In genomic region chr6:113642714-113643442, GRCh38 we compare ENCODE assay signal across 9 cellular contexts.
DNase-seq lines count a peak whose midpoint lies in the region; ATAC-seq and TF ChIP-seq lines count a peak whose summit lies in the region.
"Had no signal": no experiment of that assay in that cellular context is flagged by ENCODE, and none has a peak within 500 bp of the region (broad histone marks: within the 10 kb centered on the region; RNA-seq: fewer than 3 reads in every experiment).

No MANE protein-coding gene starts in this region.

- H3K9me3 ChIP-seq in prostate gland (no peaks in the 10 kb centered on the region), neural progenitor cell (ENCODE audit: low read depth) (no peaks in the 10 kb centered on the region)

- H3K79me2 ChIP-seq in neural progenitor cell (ENCODE audit: low read depth): no peaks in the 10 kb centered on the region

- H3K27me3 ChIP-seq in prostate gland (replicated peaks; ENCODE audit: insufficient read depth) (no peaks in the 10 kb centered on the region), neural progenitor cell (no peaks in the 10 kb centered on the region)

- intact Hi-C loops in prostate gland (cut with DNase I): no loop called here

- H3K4me1 ChIP-seq in prostate gland (replicated peaks) (peaks cover 5% of the 10 kb centered on the region), neural progenitor cell (no peaks in the 10 kb centered on the region)

- no peaks in the 10 kb centered on the region for H3K36me3 Mint-ChIP-seq in neural progenitor cell

- peaks cover 3% of the 10 kb centered on the region for H3K27me3 Mint-ChIP-seq in neural progenitor cell (ENCODE audit: insufficient read depth, low read depth)
- H3K27me3 Mint-ChIP-seq: central memory CD8-positive, alpha-beta T cell had no signal

- peaks cover 22% of the 10 kb centered on the region for H3K4me1 Mint-ChIP-seq in neural progenitor cell
- H3K4me1 Mint-ChIP-seq: central memory CD8-positive, alpha-beta T cell had no signal

- TF ChIP-seq CTCF in GM12865 (IDR thresholded peaks at IDR 0.05; ENCODE audit: insufficient read depth, low read depth, low read length, missing control alignments): no peak
- no peak for TF ChIP-seq CTCF in prostate gland (IDR thresholded peaks at IDR 0.05)
- TF ChIP-seq CTCF in neural progenitor cell (IDR thresholded peaks at IDR 0.05): no peak

- no peaks in the 10 kb centered on the region for H3F3A ChIP-seq in neural progenitor cell (ENCODE audit: low read depth)

- H3K27ac ChIP-seq in prostate gland (peak overlapping the region in 1 of 2 donors; percentile 16), neural progenitor cell (no peak overlapping the region)

- H3K9me3 Mint-ChIP-seq in neural progenitor cell: peaks cover 2% of the 10 kb centered on the region
- H3K9me3 Mint-ChIP-seq: central memory CD8-positive, alpha-beta T cell had no signal

- DNase-seq in GM12865 (ENCODE audit: low read depth) (peak; percentile 88), SK-N-DZ (ENCODE audit: low spot score) (peak; percentile 64), prostate gland (ENCODE audit: low spot score) (peak; percentile 25), G401 (ENCODE audit: low spot score) (no peak), neural progenitor cell (ENCODE audit: low spot score) (no peak)
- DNase-seq in stimulated activated CD4-positive, alpha-beta T cell treated with anti-CD3 and anti-CD28 coated beads, Interleukin-2, amount 100 ng/mL, for 24 hours: no peak

- in situ Hi-C loops in G401 (cut with HindIII; ENCODE audit: low sequenced_read_pairs): no loop called here

- ATAC-seq in GM21528 (IDR thresholded peaks at IDR 0.05; ENCODE audit: low FRiP score, unreplicated experiment): peak; percentile 94
- peak; percentile 90 for ATAC-seq in HG03565 (IDR thresholded peaks at IDR 0.05; ENCODE audit: unreplicated experiment)

- 65% methylated on average over 2 of the region's 2 CpGs for WGBS in prostate gland

- no peak overlapping the region for H2AFZ ChIP-seq in neural progenitor cell (replicated peaks)

- no peaks in the 10 kb centered on the region for H3K36me3 ChIP-seq in prostate gland
- H3K36me3 ChIP-seq in neural progenitor cell: no peaks in the 10 kb centered on the region

- no peak overlapping the region for H3K4me2 ChIP-seq in neural progenitor cell

- no peak overlapping the region for H3K9ac ChIP-seq in neural progenitor cell

- no peaks in the 10 kb centered on the region for H4K20me1 ChIP-seq in neural progenitor cell (ENCODE audit: low read depth)

- H3K4me3 ChIP-seq in GM12865 (ENCODE audit: low read depth, low read length) (peak overlapping the region; percentile 41), prostate gland (no peak overlapping the region), neural progenitor cell (no peak overlapping the region)

- H3K27ac Mint-ChIP-seq in neural progenitor cell: no peak overlapping the region

- no peak for TF ChIP-seq POLR2A in prostate gland (IDR thresholded peaks at IDR 0.05)

- no peak overlapping the region for H3K4me3 Mint-ChIP-seq in neural progenitor cell
- H3K4me3 Mint-ChIP-seq: central memory CD8-positive, alpha-beta T cell had no signal

Comparison
In these comparisons a context has a peak if more than half of its experiments do, and no peak if none do; other contexts are left out.
1. DNase-seq: peak in GM12865 (single experiment), SK-N-DZ (single experiment) and prostate gland (single experiment); none in G401 (single experiment), stimulated activated CD4-positive, alpha-beta T cell treated with anti-CD3 and anti-CD28 coated beads, Interleukin-2, amount 100 ng/mL, for 24 hours (0 of 2) and neural progenitor cell (single experiment).